In genomic region chr15:67468431-67468830, GRCh38 we compare ENCODE assay signal across 16 cellular contexts. TPM values are rescaled to one million over a fixed set of nuclear protein-coding genes. Genes with fewer than 3 reads are reported as not detected.
DNase-seq lines count a peak whose midpoint lies in the region; ATAC-seq and TF ChIP-seq lines count a peak whose summit lies in the region.
"Had no signal": no experiment of that assay in that cellular context is flagged by ENCODE, and none has a peak within 500 bp of the region (broad histone marks: within the 10 kb centered on the region; RNA-seq: fewer than 3 reads in every experiment).

No MANE protein-coding gene starts in this region.

- no peak for ATAC-seq in left colon
- ATAC-seq: PC-3 had no signal

- H3K4me1 ChIP-seq in hepatocyte (ENCODE audit: insufficient read depth): no peaks in the 10 kb centered on the region

- TF ChIP-seq CTCF in hepatocyte (IDR thresholded peaks at IDR 0.05; ENCODE audit: poor library complexity): no peak

- H3K4me3 ChIP-seq in hepatocyte: no peak overlapping the region
- H3K4me3 ChIP-seq: MG63 had no signal

- H3K79me2 ChIP-seq in hepatocyte: no peaks in the 10 kb centered on the region

- H3K27me3 ChIP-seq in hepatocyte: no peaks in the 10 kb centered on the region
- H3K27me3 ChIP-seq: MG63 had no signal

- H4K20me1 ChIP-seq in hepatocyte (ENCODE audit: insufficient read depth, poor library complexity, severe bottlenecking): no peaks in the 10 kb centered on the region

- DNase-seq in COLO829 (ENCODE audit: low spot score) (peak; percentile 6), NCI-H1105 treated with DMSO at 0.1 percent for 48 hours (lab: John Stamatoyannopoulos, UW) (peak; percentile 91), NCI-H69 (lab: John Stamatoyannopoulos, UW) (peak; percentile 50), medulla oblongata (ENCODE audit: extremely low spot score) (peak; percentile 38), left colon (no peak), hepatocyte (ENCODE audit: low spot score) (no peak), GM03348 (ENCODE audit: low spot score) (no peak)
- DNase-seq: AML-193, DMS79, H9, MG63, NCI-H1092 treated with DMSO at 0.1 percent for 48 hours, NCI-H2029 treated with DMSO at 0.1 percent for 48 hours, NCI-H226, PC-3 had no signal

- H3K36me3 ChIP-seq in hepatocyte (replicated peaks; ENCODE audit: insufficient read depth, low read depth): no peaks in the 10 kb centered on the region
- H3K36me3 ChIP-seq: MG63 had no signal

- H3K9me2 ChIP-seq in hepatocyte (replicated peaks; ENCODE audit: insufficient read depth): no peaks in the 10 kb centered on the region

- intact Hi-C loops in left colon (cut with DNase I, micrococcal nuclease): no loop called here

- H3K27ac ChIP-seq in hepatocyte: no peak overlapping the region
- H3K27ac ChIP-seq: RWPE1 had no signal

- H2AFZ ChIP-seq in hepatocyte: no peak overlapping the region

- 82% methylated on average over 3 of the region's 3 CpGs for WGBS in hepatocyte (ENCODE audit: low lambda C conversion rate, missing lambda C conversion rate)

- H3K4me2 ChIP-seq in hepatocyte: no peak overlapping the region

- no peaks in the 10 kb centered on the region for H3K9me3 ChIP-seq in hepatocyte (ENCODE audit: low read depth)
- H3K9me3 ChIP-seq: MG63 had no signal

RNA-seq across cellular contexts. Expression of gene C15orf61, which starts 52.5 kb away (rescaled TPM):
- 1 to 10 TPM; 5.5 to 7.0 TPM for total RNA-seq in left colon
- 4.1 and 7.6 TPM in 2 replicates for total RNA-seq in hepatocyte
- polyA plus RNA-seq in hepatocyte: 8.4 and 10.6 TPM in 2 replicates

Comparison
In these comparisons a context has a peak if more than half of its experiments do, and no peak if none do; other contexts are left out.
1. DNase-seq: peak in COLO829 (single experiment), NCI-H1105 treated with DMSO at 0.1 percent for 48 hours (single experiment), NCI-H69 (single experiment) and medulla oblongata (single experiment); none in left colon (0 of 2), hepatocyte (single experiment) and GM03348 (single experiment).